1 cellular context compared by ENCODE assay signal in genomic region chr11:9823887-9824385, GRCh38.
TF ChIP-seq lines count a peak whose summit lies in the region.

No MANE protein-coding gene starts in this region.

TF ChIP-seq in K562, 482 proteins besides CTCF, POLR2A, EP300 and RAD21 (continued from another document):
- TF ChIP-seq ZBTB9 (CRISPR knock-in tag; IDR thresholded peaks at IDR 0.05) = no peak
- TF ChIP-seq MEIS2 (IDR thresholded peaks at IDR 0.05; ENCODE audit: partially characterized antibody) = peak; percentile 75
- TF ChIP-seq, protein P1, sequence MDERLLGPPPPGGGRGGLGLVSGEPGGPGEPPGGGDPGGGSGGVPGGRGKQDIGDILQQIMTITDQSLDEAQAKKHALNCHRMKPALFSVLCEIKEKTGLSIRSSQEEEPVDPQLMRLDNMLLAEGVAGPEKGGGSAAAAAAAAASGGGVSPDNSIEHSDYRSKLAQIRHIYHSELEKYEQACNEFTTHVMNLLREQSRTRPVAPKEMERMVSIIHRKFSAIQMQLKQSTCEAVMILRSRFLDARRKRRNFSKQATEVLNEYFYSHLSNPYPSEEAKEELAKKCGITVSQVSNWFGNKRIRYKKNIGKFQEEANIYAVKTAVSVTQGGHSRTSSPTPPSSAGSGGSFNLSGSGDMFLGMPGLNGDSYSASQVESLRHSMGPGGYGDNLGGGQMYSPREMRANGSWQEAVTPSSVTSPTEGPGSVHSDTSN (CRISPR knock-in tag; IDR thresholded peaks at IDR 0.05; ENCODE audit: low read depth) = no peak
- TF ChIP-seq, protein P1 (tag; conservative IDR thresholded peaks at IDR 0.05; ENCODE audit: low read depth) = peak; percentile 39; the same call in 1 of the 2 replicates
- no peak for TF ChIP-seq HNRNPUL1 (IDR thresholded peaks at IDR 0.05; ENCODE audit: low read length)
- TF ChIP-seq ZNF274 (IDR thresholded peaks at IDR 0.05; ENCODE audit: borderline replicate concordance, low read depth, low read length) = no peak
- no peak for TF ChIP-seq ZNF175 (CRISPR knock-in tag; IDR thresholded peaks at IDR 0.05; ENCODE audit: low read depth)
- TF ChIP-seq PCBP2 (IDR thresholded peaks at IDR 0.05; ENCODE audit: low read depth, low read length, poor library complexity, severe bottlenecking) = no peak
- TF ChIP-seq SRSF3 (IDR thresholded peaks at IDR 0.05; ENCODE audit: insufficient read depth, low read length) = no peak
- TF ChIP-seq TSHZ1 (CRISPR knock-in tag; IDR thresholded peaks at IDR 0.05) = no peak
